In the genomic region with DNA sequence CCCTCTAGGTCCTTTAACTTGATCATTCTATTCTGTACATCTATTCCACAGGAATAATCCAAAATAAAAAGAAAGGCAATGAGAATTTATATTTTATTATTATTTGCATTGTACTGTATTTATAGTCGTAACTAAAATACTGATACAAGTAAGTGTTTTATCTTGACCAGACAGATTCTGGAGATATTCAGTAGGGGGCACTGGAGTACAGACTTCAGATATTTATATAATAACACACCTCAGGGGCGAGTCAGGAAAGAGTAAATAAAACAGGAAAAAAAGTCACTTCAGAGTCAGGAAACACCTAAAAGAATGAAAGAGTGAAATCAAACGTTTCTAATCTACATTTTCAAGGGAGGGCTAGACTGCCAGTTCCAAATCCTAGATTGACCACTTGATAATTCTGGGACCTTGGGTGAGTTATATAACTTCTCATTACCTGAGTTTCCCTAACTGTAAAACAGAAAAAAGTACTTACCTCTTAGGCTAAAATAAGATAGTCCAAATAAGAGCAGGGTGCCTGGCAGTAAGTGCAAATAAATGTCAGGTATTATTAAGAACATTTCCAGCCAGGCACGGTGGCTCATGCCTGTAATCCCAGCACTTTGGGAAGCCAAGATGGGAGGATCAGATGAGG, we compare ENCODE assay signal across 9 cellular contexts. TPM values are rescaled to one million over a fixed set of nuclear protein-coding genes. Genes with fewer than 3 reads are reported as not detected.
DNase-seq lines count a peak whose midpoint lies in the region; ATAC-seq and TF ChIP-seq lines count a peak whose summit lies in the region.
"Had no signal": no experiment of that assay in that cellular context is flagged by ENCODE, and none has a peak within 500 bp of the region (broad histone marks: within the 10 kb centered on the region; RNA-seq: fewer than 3 reads in every experiment).

No MANE protein-coding gene starts in this region.

- H3K79me2 ChIP-seq in neural progenitor cell (ENCODE audit: low read depth) = no peaks in the 10 kb centered on the region

- H4K20me1 ChIP-seq in neural progenitor cell (ENCODE audit: low read depth) = no peaks in the 10 kb centered on the region

- peak; percentile 62 for TF ChIP-seq CTCF in neural progenitor cell (IDR thresholded peaks at IDR 0.05)

- ATAC-seq in esophagus mucosa (peak; percentile 48), GM18907 (IDR thresholded peaks at IDR 0.05; ENCODE audit: unreplicated experiment) (no peak), HG02610 (IDR thresholded peaks at IDR 0.05; ENCODE audit: unreplicated experiment) (no peak)

- H3K36me3 Mint-ChIP-seq in neural progenitor cell = peaks cover 8% of the 10 kb centered on the region

- H3K4me1 ChIP-seq in neural progenitor cell = no peaks in the 10 kb centered on the region

- no peak overlapping the region for H3K9ac ChIP-seq in neural progenitor cell

- H3K9me3 ChIP-seq in neural progenitor cell (ENCODE audit: low read depth) = no peaks in the 10 kb centered on the region

- peak; percentile 6 for DNase-seq in Daoy (ENCODE audit: low read depth)
- DNase-seq in Kasumi-1 (lab: John Stamatoyannopoulos, UW) = peak; percentile 56 to 61
- peak; percentile 45 for DNase-seq in RKO (ENCODE audit: low spot score)
- DNase-seq in neural progenitor cell (ENCODE audit: low spot score) = peak; percentile 46
- DNase-seq in OCI-M2 (lab: John Stamatoyannopoulos, UW; ENCODE audit: unreplicated experiment) = no peak

- H2AFZ ChIP-seq in neural progenitor cell (replicated peaks) = no peak overlapping the region

- H3F3A ChIP-seq in neural progenitor cell (ENCODE audit: low read depth) = no peaks in the 10 kb centered on the region

- no peaks in the 10 kb centered on the region for H3K4me1 Mint-ChIP-seq in neural progenitor cell

- H3K27ac ChIP-seq in neural progenitor cell = no peak overlapping the region

- no peak overlapping the region for H3K4me3 Mint-ChIP-seq in neural progenitor cell
- H3K4me3 Mint-ChIP-seq: T-helper 1 cell treated with Interleukin-12 subunit alpha and Interleukin-12 subunit beta and Interleukin-4 antibody, amounts not matched to agents 30 μg/mL and 1 μg/mL, for 36 hours had no signal

- peaks cover 2% of the 10 kb centered on the region for H3K9me3 Mint-ChIP-seq in neural progenitor cell
- H3K9me3 Mint-ChIP-seq: T-helper 1 cell treated with Interleukin-12 subunit alpha and Interleukin-12 subunit beta and Interleukin-4 antibody, amounts not matched to agents 30 μg/mL and 1 μg/mL, for 36 hours had no signal

- H3K4me2 ChIP-seq in neural progenitor cell = no peak overlapping the region

- no peak overlapping the region for H3K4me3 ChIP-seq in neural progenitor cell

- no peak overlapping the region for H3K27ac Mint-ChIP-seq in neural progenitor cell
- H3K27ac Mint-ChIP-seq: T-helper 1 cell treated with Interleukin-12 subunit alpha and Interleukin-12 subunit beta and Interleukin-4 antibody, amounts not matched to agents 30 μg/mL and 1 μg/mL, for 36 hours had no signal

- H3K36me3 ChIP-seq in neural progenitor cell = peaks cover 5% of the 10 kb centered on the region

- H3K27me3 Mint-ChIP-seq in neural progenitor cell (ENCODE audit: insufficient read depth, low read depth) = peaks cover 2% of the 10 kb centered on the region

- no peaks in the 10 kb centered on the region for H3K27me3 ChIP-seq in neural progenitor cell

RNA-seq across cellular contexts. Expression of gene MTF1, which starts 31.1 kb away (rescaled TPM):
- 1.5 and 2.3 TPM in 2 replicates for total RNA-seq in Daoy (2014; rRNA removed; shearing (Covaris generic))
- total RNA-seq in esophagus mucosa (39.3 TPM), neural progenitor cell (ENCODE audit: low replicate concordance) (5.6 and 5.9 TPM in 2 replicates)

RNA-seq across cellular contexts. Expression of gene INPP5B, which starts 56.4 kb away (rescaled TPM):
- 10.5 and 18.8 TPM in 2 replicates for total RNA-seq in Daoy (2014; rRNA removed; shearing (Covaris generic))
- total RNA-seq in esophagus mucosa (8.6 TPM), neural progenitor cell (ENCODE audit: low replicate concordance) (22.0 and 27.2 TPM in 2 replicates)
